11 cellular contexts compared by ENCODE assay signal in genomic region chr17:73278465-73279453, GRCh38. TPM values are rescaled to one million over a fixed set of nuclear protein-coding genes. Genes with fewer than 3 reads are reported as not detected.
DNase-seq lines count a peak whose midpoint lies in the region; ATAC-seq and TF ChIP-seq lines count a peak whose summit lies in the region.
"Had no signal": no experiment of that assay in that cellular context is flagged by ENCODE, and none has a peak within 500 bp of the region (broad histone marks: within the 10 kb centered on the region; RNA-seq: fewer than 3 reads in every experiment).

No MANE protein-coding gene starts in this region.

- no peak overlapping the region for H3K27ac Mint-ChIP-seq in MCF 10A (ENCODE audit: low read depth, unreplicated experiment)
- H3K27ac Mint-ChIP-seq: activated CD4-positive, alpha-beta memory T cell treated with anti-CD3 and anti-CD28 coated beads for 36 hours had no signal

- no peak overlapping the region for H3K4me2 ChIP-seq in mammary epithelial cell (ENCODE audit: insufficient read depth, low read depth, low read length)
- H3K4me2 ChIP-seq: KMS-11 had no signal

- no peaks in the 10 kb centered on the region for H3K27me3 Mint-ChIP-seq in MCF 10A (ENCODE audit: insufficient read depth, unreplicated experiment)

- peaks cover 9% of the 10 kb centered on the region for H3K4me1 Mint-ChIP-seq in MCF 10A (ENCODE audit: insufficient read depth, unreplicated experiment)

- TF ChIP-seq POLR2A in breast epithelium (IDR thresholded peaks at IDR 0.05): no peak
- TF ChIP-seq POLR2A in vagina (IDR thresholded peaks at IDR 0.05): no peak

- peaks cover 19% of the 10 kb centered on the region for H3K36me3 Mint-ChIP-seq in MCF 10A (ENCODE audit: insufficient read depth, unreplicated experiment)
- H3K36me3 Mint-ChIP-seq: activated CD4-positive, alpha-beta memory T cell treated with anti-CD3 and anti-CD28 coated beads for 36 hours had no signal

- H3K36me3 ChIP-seq in mammary epithelial cell (ENCODE audit: insufficient read depth, low read length) (peaks cover 1% of the 10 kb centered on the region), breast epithelium (no peaks in the 10 kb centered on the region), lower lobe of right lung (peaks cover 6% of the 10 kb centered on the region), vagina (peaks cover 0 to 2% of the 10 kb centered on the region in 2 donors)

- CTCF ChIA-PET in MCF 10A (lab: Yijun Ruan, JAX): interaction anchor here (0.6 to 1.6 kb wide), 7 partner anchors 11 to 535 kb away, joined by 3 to 8 read pairs (median 3); no protein-coding TSS in a partner anchor
- CTCF ChIA-PET in mammary epithelial cell (lab: Charles Lee; ENCODE audit: low non-redundant PET): no interaction called here

- H3K27me3 ChIP-seq in mammary epithelial cell (ENCODE audit: insufficient read depth, low read length) (no peaks in the 10 kb centered on the region), breast epithelium (no peaks in the 10 kb centered on the region), lower lobe of right lung (ENCODE audit: low read depth) (no peaks in the 10 kb centered on the region), vagina (no peaks in the 10 kb centered on the region)

- H3K9ac ChIP-seq in mammary epithelial cell (ENCODE audit: insufficient read depth, low read length): no peak overlapping the region
- H3K9ac ChIP-seq: KMS-11 had no signal

- no peak overlapping the region for H2AFZ ChIP-seq in mammary epithelial cell (ENCODE audit: low read depth, low read length)

- H3K4me3 ChIP-seq in mammary epithelial cell (replicated peaks in 1 of 3; ENCODE audit: insufficient read depth in 1 of 3, low read depth in 2 of 3, low read length in 3 of 3) (no peak overlapping the region), breast epithelium (peak overlapping the region in 1 of 3 donors; percentile 20), lower lobe of right lung (no peak overlapping the region), vagina (no peak overlapping the region)

- no TSS peak for BruUV-seq in MCF 10A (replicated peaks; lab: Mats Ljungman, UMichigan)
- BruUV-seq in mammary epithelial cell (replicated peaks; lab: Mats Ljungman, UMichigan): no TSS peak

- H3K27ac ChIP-seq in mammary epithelial cell (ENCODE audit: insufficient read depth, low read depth, low read length): no peak overlapping the region
- peak overlapping the region; percentile 78 to 88 for H3K27ac ChIP-seq in breast epithelium
- peak overlapping the region; percentile 37 for H3K27ac ChIP-seq in lower lobe of right lung
- peak overlapping the region; percentile 61 for H3K27ac ChIP-seq in vagina
- H3K27ac ChIP-seq: KMS-11 had no signal

- H3K4me1 ChIP-seq in mammary epithelial cell (ENCODE audit: insufficient read depth, low read length): peaks cover 8% of the 10 kb centered on the region
- H3K4me1 ChIP-seq in breast epithelium: peaks cover 8 to 10% of the 10 kb centered on the region in 2 donors
- H3K4me1 ChIP-seq in lower lobe of right lung: peaks cover 16% of the 10 kb centered on the region
- H3K4me1 ChIP-seq in vagina: peaks cover 48% of the 10 kb centered on the region

- WGBS in mammary epithelial cell (ENCODE audit: low coverage, missing lambda C conversion rate): 45% methylated on average over 10 of the region's 14 CpGs

- peak; percentile 31 to 32 for ATAC-seq in lower lobe of right lung
- ATAC-seq in HG02588 (IDR thresholded peaks at IDR 0.05; ENCODE audit: unreplicated experiment): no peak

- H3K79me2 ChIP-seq in mammary epithelial cell (ENCODE audit: insufficient read depth, low read length): no peaks in the 10 kb centered on the region

- POLR2A ChIA-PET in MCF 10A (lab: Yijun Ruan, JAX): interaction anchor here (0.7 to 1.9 kb wide), 7 partner anchors 12 to 64 kb away, joined by 3 to 7 read pairs (median 4); partner anchors contain the start of gene CDC42EP4

- TF ChIP-seq CTCF in MCF 10A (IDR thresholded peaks at IDR 0.05; ENCODE audit: unreplicated experiment): no peak
- TF ChIP-seq CTCF in mammary epithelial cell (conservative IDR thresholded peaks at IDR 0.05 in 1 of 2, IDR thresholded peaks at IDR 0.05 in 1 of 2; ENCODE audit: extremely low read depth in 1 of 2, insufficient read depth in 1 of 2, low read depth in 1 of 2, low read length in 2 of 2): no peak
- no peak for TF ChIP-seq CTCF in breast epithelium (IDR thresholded peaks at IDR 0.05)
- TF ChIP-seq CTCF in lower lobe of right lung (IDR thresholded peaks at IDR 0.05): no peak
- TF ChIP-seq CTCF in vagina (IDR thresholded peaks at IDR 0.05): no peak

- no peaks in the 10 kb centered on the region for H3K9me3 Mint-ChIP-seq in MCF 10A (ENCODE audit: unreplicated experiment)
- H3K9me3 Mint-ChIP-seq: activated CD4-positive, alpha-beta memory T cell treated with anti-CD3 and anti-CD28 coated beads for 36 hours had no signal

- peak; percentile 45 for DNase-seq in MCF 10A (ENCODE audit: unreplicated experiment)
- DNase-seq in mammary epithelial cell: no peak
- peak in 1 of 2 donors; percentile 82 for DNase-seq in breast epithelium (ENCODE audit: low spot score in 2 of 2)
- no peak for DNase-seq in lower lobe of right lung
- no peak for DNase-seq in vagina (ENCODE audit: extremely low spot score in 2 of 2)
- no peak for DNase-seq in SHP77 treated with DMSO at 0.1 percent for 48 hours (lab: John Stamatoyannopoulos, UW)
- DNase-seq in activated CD4-positive, alpha-beta T cell treated with anti-CD3 and anti-CD28 coated beads, Interleukin-2, amount 50 U/mL, for 1 hour: no peak
- DNase-seq: activated CD4-positive, alpha-beta memory T cell treated with anti-CD3 and anti-CD28 coated beads for 36 hours; stimulated activated CD4-positive, alpha-beta T cell treated with anti-CD3 and anti-CD28 coated beads, Interleukin-12 subunit alpha, Interleukin-12 subunit beta, amount 100 ng/mL, for 4 hours had no signal

- in situ Hi-C loops in mammary epithelial cell (cut with MboI; ENCODE audit: low sequenced_read_pairs in 2 of 2): no loop called here

- no peak overlapping the region for H3K4me3 Mint-ChIP-seq in MCF 10A (ENCODE audit: unreplicated experiment)
- H3K4me3 Mint-ChIP-seq: activated CD4-positive, alpha-beta memory T cell treated with anti-CD3 and anti-CD28 coated beads for 36 hours had no signal

- dilution Hi-C loops in mammary epithelial cell (cut with HindIII; ENCODE audit: low sequenced_read_pairs): no loop called here

- H4K20me1 ChIP-seq in mammary epithelial cell (ENCODE audit: insufficient read depth, low read length): no peaks in the 10 kb centered on the region

- intact Hi-C loops in MCF 10A (cut with micrococcal nuclease) (no loop called here), mammary epithelial cell (cut with micrococcal nuclease) (no loop called here), breast epithelium (cut with DNase I; ENCODE audit: low total_unique reads) (no loop called here), lower lobe of right lung (cut with DNase I) (no loop called here), vagina (cut with DNase I) (no loop called here)

- no peaks in the 10 kb centered on the region for H3K9me3 ChIP-seq in mammary epithelial cell (replicated peaks; ENCODE audit: insufficient read depth, low read length)
- no peaks in the 10 kb centered on the region for H3K9me3 ChIP-seq in breast epithelium
- H3K9me3 ChIP-seq in lower lobe of right lung: no peaks in the 10 kb centered on the region
- no peaks in the 10 kb centered on the region for H3K9me3 ChIP-seq in vagina

RNA-seq across cellular contexts. Expression of gene CPSF4L, which starts 17.1 kb away (rescaled TPM):
- total RNA-seq in MCF 10A (2022) (not detected in 2 replicates), mammary epithelial cell (not detected), breast epithelium (under 1 TPM in 1 of 3 donors, not detected in 2; 0.29 TPM), lower lobe of right lung (not detected), vagina (not detected)
- not detected for polyA plus RNA-seq in mammary epithelial cell
- not detected for polyA minus RNA-seq in mammary epithelial cell
- total RNA-seq: activated CD4-positive, alpha-beta memory T cell treated with anti-CD3 and anti-CD28 coated beads for 36 hours had no signal

RNA-seq across cellular contexts. Expression of gene CDC42EP4, which starts 33.0 kb away (rescaled TPM):
- total RNA-seq in MCF 10A (2022): 11.0 and 12.2 TPM in 2 replicates
- total RNA-seq in mammary epithelial cell: 10 to 100 TPM; 21.4 to 25.3 TPM
- 17.2 TPM for polyA plus RNA-seq in mammary epithelial cell
- polyA minus RNA-seq in mammary epithelial cell: 20.4 TPM
- total RNA-seq in breast epithelium: 100 to 1,000 TPM in 2 of 3 donors, 10 to 100 TPM in 1; 71.0 to 141 (median 112) TPM
- 44.6 TPM for total RNA-seq in lower lobe of right lung
- 73.7 TPM for total RNA-seq in vagina
